Comparison of ENCODE assay signal across 24 cellular contexts in genomic region chr13:113077953-113078894, GRCh38. TPM values are rescaled to one million over a fixed set of nuclear protein-coding genes. Genes with fewer than 3 reads are reported as not detected.
DNase-seq lines count a peak whose midpoint lies in the region; ATAC-seq and TF ChIP-seq lines count a peak whose summit lies in the region.
"Had no signal": no experiment of that assay in that cellular context is flagged by ENCODE, and none has a peak within 500 bp of the region (broad histone marks: within the 10 kb centered on the region; RNA-seq: fewer than 3 reads in every experiment).

No MANE protein-coding gene starts in this region.

- H3K4me1 ChIP-seq in spleen = peaks cover 0 to 14% (median 3%) of the 10 kb centered on the region in 6 donors

- 91 to 95% (median 92%) methylated on average over 34 to 41 of the region's 41 CpGs for WGBS in spleen, 5 donors

- no peaks in the 10 kb centered on the region for H3K36me3 Mint-ChIP-seq in CD14-positive monocyte
- H3K36me3 Mint-ChIP-seq: activated naive CD8-positive, alpha-beta T cell treated with anti-CD3 and anti-CD28 coated beads, Interleukin-2, amount 10 ng/mL, durations not matched to agents 7 days and 5 days; natural killer cell treated with Interleukin-12 subunit alpha and Interleukin-12 subunit beta and Interleukin-15 and Interleukin-18, amount 100 ng/mL, for 72 hours had no signal

- H3K9me3 ChIP-seq in spleen = no peaks in the 10 kb centered on the region
- H3K9me3 ChIP-seq: upper lobe of left lung had no signal

- peak overlapping the region; percentile 54 for H3K27ac ChIP-seq in cingulate gyrus (ENCODE audit: low read depth, low read length)
- no peak overlapping the region for H3K27ac ChIP-seq in spleen
- H3K27ac ChIP-seq: SK-N-MC, upper lobe of left lung had no signal

- no peak overlapping the region for H3K4me3 Mint-ChIP-seq in CD14-positive monocyte
- H3K4me3 Mint-ChIP-seq: activated CD8-positive, alpha-beta T cell treated with anti-CD3 and anti-CD28 coated beads for 36 hours; activated naive CD8-positive, alpha-beta T cell treated with anti-CD3 and anti-CD28 coated beads, Interleukin-2, amount 10 ng/mL, durations not matched to agents 7 days and 5 days; CD4-positive, alpha-beta T cell; natural killer cell treated with Interleukin-12 subunit alpha and Interleukin-12 subunit beta and Interleukin-15 and Interleukin-18, amount 100 ng/mL, for 72 hours; T-helper 1 cell treated with Interleukin-12 subunit alpha and Interleukin-12 subunit beta and Interleukin-4 antibody, amounts not matched to agents 30 μg/mL and 1 μg/mL, for 36 hours had no signal

- intact Hi-C loops in spleen (cut with DNase I; ENCODE audit: low total_unique reads) (no loop called here), CD14-positive monocyte (cut with micrococcal nuclease) (no loop called here)

- H3K4me3 ChIP-seq in H7 (ENCODE audit: insufficient read depth, low read depth, low read length) (no peak overlapping the region), spleen (no peak overlapping the region)
- H3K4me3 ChIP-seq: SK-N-MC, smooth muscle cell, upper lobe of left lung had no signal

- H3K27ac Mint-ChIP-seq in CD14-positive monocyte = no peak overlapping the region
- H3K27ac Mint-ChIP-seq: activated CD8-positive, alpha-beta T cell treated with anti-CD3 and anti-CD28 coated beads for 36 hours; activated naive CD8-positive, alpha-beta T cell treated with anti-CD3 and anti-CD28 coated beads, Interleukin-2, amount 10 ng/mL, durations not matched to agents 7 days and 5 days; CD4-positive, alpha-beta T cell; T-helper 1 cell treated with Interleukin-12 subunit alpha and Interleukin-12 subunit beta and Interleukin-4 antibody, amounts not matched to agents 30 μg/mL and 1 μg/mL, for 36 hours had no signal

- H3K36me3 ChIP-seq in H7 (replicated peaks; ENCODE audit: control insufficient read depth, insufficient read depth, low read length) = no peaks in the 10 kb centered on the region
- peaks cover 0 to 38% (median 0%) of the 10 kb centered on the region in 6 donors for H3K36me3 ChIP-seq in spleen

- H3K27me3 ChIP-seq in H7 (ENCODE audit: control insufficient read depth, insufficient read depth, low read length) (no peaks in the 10 kb centered on the region), spleen (replicated peaks in 1 of 7) (no peaks in the 10 kb centered on the region)
- H3K27me3 ChIP-seq: upper lobe of left lung had no signal

- TF ChIP-seq CTCF in spleen (IDR thresholded peaks at IDR 0.05 in 8 of 11, conservative IDR thresholded peaks at IDR 0.05 in 3 of 11) = no peak
- TF ChIP-seq CTCF in CD14-positive monocyte (IDR thresholded peaks at IDR 0.05) = no peak

- peaks cover 0 to 2% (median 0%) of the 10 kb centered on the region in 3 donors for H3K27me3 Mint-ChIP-seq in CD14-positive monocyte (ENCODE audit: low read depth in 3 of 3)
- H3K27me3 Mint-ChIP-seq: activated CD8-positive, alpha-beta T cell treated with anti-CD3 and anti-CD28 coated beads for 36 hours; activated naive CD8-positive, alpha-beta T cell treated with anti-CD3 and anti-CD28 coated beads, Interleukin-2, amount 10 ng/mL, durations not matched to agents 7 days and 5 days; CD4-positive, alpha-beta T cell; natural killer cell treated with Interleukin-12 subunit alpha and Interleukin-12 subunit beta and Interleukin-15 and Interleukin-18, amount 100 ng/mL, for 72 hours had no signal

- H3K9me3 Mint-ChIP-seq in CD14-positive monocyte = peaks cover 0 to 5% (median 0%) of the 10 kb centered on the region in 7 donors
- H3K9me3 Mint-ChIP-seq: activated CD8-positive, alpha-beta T cell treated with anti-CD3 and anti-CD28 coated beads for 36 hours; activated naive CD8-positive, alpha-beta T cell treated with anti-CD3 and anti-CD28 coated beads, Interleukin-2, amount 10 ng/mL, durations not matched to agents 7 days and 5 days; CD4-positive, alpha-beta T cell; natural killer cell treated with Interleukin-12 subunit alpha and Interleukin-12 subunit beta and Interleukin-15 and Interleukin-18, amount 100 ng/mL, for 72 hours; T-helper 1 cell treated with Interleukin-12 subunit alpha and Interleukin-12 subunit beta and Interleukin-4 antibody, amounts not matched to agents 30 μg/mL and 1 μg/mL, for 36 hours had no signal

- DNase-seq in DMS 273 (lab: John Stamatoyannopoulos, UW; ENCODE audit: unreplicated experiment) (peak; percentile 77), H7 (peak; percentile 61), spleen (peak; percentile 62), CD14-positive monocyte (ENCODE audit: low spot score) (no peak)
- DNase-seq: activated CD8-positive, alpha-beta T cell treated with anti-CD3 and anti-CD28 coated beads for 36 hours; activated effector memory CD4-positive, alpha-beta T cell treated with Interleukin-2 at 50 U/mL for 16 hours; activated naive CD8-positive, alpha-beta T cell treated with anti-CD3 and anti-CD28 coated beads, Interleukin-2, amount 10 ng/mL, durations not matched to agents 7 days and 5 days; CD4-positive, alpha-beta T cell; NCI-H2029; NCI-H345; NCI-H82 had no signal

- no peaks in the 10 kb centered on the region for H3K4me1 Mint-ChIP-seq in CD14-positive monocyte
- H3K4me1 Mint-ChIP-seq: activated naive CD8-positive, alpha-beta T cell treated with anti-CD3 and anti-CD28 coated beads, Interleukin-2, amount 10 ng/mL, durations not matched to agents 7 days and 5 days had no signal

- TF ChIP-seq POLR2A in spleen (IDR thresholded peaks at IDR 0.05) = no peak

- ATAC-seq in GM18517 (IDR thresholded peaks at IDR 0.05; ENCODE audit: unreplicated experiment) (no peak), GM21786 (IDR thresholded peaks at IDR 0.05; ENCODE audit: unreplicated experiment) (no peak)
- ATAC-seq: activated CD4-positive, CD25-positive, alpha-beta regulatory T cell treated with anti-CD3 and anti-CD28 coated beads, Interleukin-2, amount 50 U/mL, for 24 hours; activated CD8-positive, alpha-beta T cell treated with anti-CD3 and anti-CD28 coated beads for 36 hours; natural killer cell treated with Interleukin-12 subunit alpha and Interleukin-12 subunit beta and Interleukin-15 and Interleukin-18, amount 100 ng/mL, for 72 hours had no signal

RNA-seq across cellular contexts. Expression of gene F7, which starts 27.4 kb away (rescaled TPM):
- 0.28 and 1.5 TPM in 2 replicates for total RNA-seq in H7 (2014; rRNA removed; shearing (Covaris generic))
- not detected for total RNA-seq in spleen
- polyA plus RNA-seq in spleen (under 1 TPM in 1 of 3 donors, not detected in 2; 0.03 TPM), CD14-positive monocyte (not detected)
- total RNA-seq: CD4-positive, alpha-beta T cell; endothelial cell of umbilical vein; H4; natural killer cell treated with Interleukin-12 subunit alpha and Interleukin-12 subunit beta and Interleukin-15 and Interleukin-18, amount 100 ng/mL, for 72 hours; RPMI7951 had no signal
- polyA plus RNA-seq: endothelial cell of umbilical vein had no signal

RNA-seq across cellular contexts. Expression of gene F10, which starts 44.4 kb away (rescaled TPM):
- total RNA-seq in H7 (2014; rRNA removed; shearing (Covaris generic)) = 1.3 and 2.1 TPM in 2 replicates
- total RNA-seq in spleen = 1 to 10 TPM; 1.6 to 6.4 (median 3.0) TPM
- polyA plus RNA-seq in spleen (1 to 10 TPM; 1.8 to 4.2 (median 2.0) TPM), CD14-positive monocyte (not detected)
- total RNA-seq: activated CD8-positive, alpha-beta T cell treated with anti-CD3 and anti-CD28 coated beads for 36 hours; activated naive CD8-positive, alpha-beta T cell treated with anti-CD3 and anti-CD28 coated beads, Interleukin-2, amount 10 ng/mL, durations not matched to agents 7 days and 5 days; CD4-positive, alpha-beta T cell; endothelial cell of umbilical vein; H4; mononuclear cell; natural killer cell treated with Interleukin-12 subunit alpha and Interleukin-12 subunit beta and Interleukin-15 and Interleukin-18, amount 100 ng/mL, for 72 hours; RPMI7951 had no signal
